In the genomic region with DNA sequence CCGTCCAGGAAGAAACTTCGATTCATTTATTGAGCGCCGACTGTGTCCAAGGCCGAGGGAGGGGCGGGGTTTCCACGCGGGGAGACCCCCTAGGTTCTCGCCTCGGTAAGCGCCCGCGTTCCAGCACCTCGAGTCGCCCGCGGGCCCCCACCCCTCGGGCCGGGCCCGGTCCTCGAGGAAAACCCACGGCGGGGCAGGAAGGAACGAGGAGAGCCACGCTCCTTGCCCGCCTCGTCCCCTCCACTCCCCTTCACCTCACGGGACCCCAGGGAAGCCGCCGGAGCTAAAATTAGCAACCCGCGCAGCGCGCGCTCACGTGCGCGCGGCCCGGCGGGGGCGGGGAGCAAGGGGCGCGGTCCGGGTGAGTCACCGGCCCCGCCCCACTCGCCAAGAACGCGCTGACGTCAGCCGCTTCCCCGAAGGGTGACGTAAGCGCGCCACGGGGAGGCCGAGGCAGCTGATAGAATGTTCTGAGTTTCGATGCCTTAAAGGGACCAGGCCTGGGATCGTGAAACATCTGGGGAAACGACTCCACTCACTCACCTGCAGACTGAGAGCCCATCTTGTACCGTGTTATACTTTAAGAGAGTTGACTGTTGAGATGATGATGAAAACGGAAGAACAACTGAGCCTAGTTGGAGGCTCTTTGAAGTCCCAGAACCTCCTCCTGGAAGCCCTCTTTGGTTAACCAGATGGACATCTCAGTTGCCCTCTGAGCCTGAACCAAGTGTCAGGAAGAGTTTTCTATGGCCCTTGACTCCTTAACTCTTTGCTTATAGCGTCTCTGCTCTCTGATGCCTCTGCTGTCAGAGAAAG, we compare ENCODE assay signal across 8 cellular contexts. TPM values are rescaled to one million over a fixed set of nuclear protein-coding genes. Genes with fewer than 3 reads are reported as not detected.
DNase-seq lines count a peak whose midpoint lies in the region; ATAC-seq and TF ChIP-seq lines count a peak whose summit lies in the region.

No MANE protein-coding gene starts in this region.

- H3K4me1 ChIP-seq in colonic mucosa, result no peaks in the 10 kb centered on the region

- TF ChIP-seq CTCF in BJ (IDR thresholded peaks at IDR 0.05; ENCODE audit: insufficient read depth, low read depth, low read length), result no peak
- no peak for TF ChIP-seq CTCF in colonic mucosa (IDR thresholded peaks at IDR 0.05)

- H3K27me3 ChIP-seq in BJ (ENCODE audit: control insufficient read depth, insufficient read depth, low read length) (peaks cover 2% of the 10 kb centered on the region; the same call in 1 of the 2 replicates), colonic mucosa (no peaks in the 10 kb centered on the region), layer of hippocampus (ENCODE audit: control insufficient read depth, insufficient read depth, low read length) (no peaks in the 10 kb centered on the region)

- H3K36me3 ChIP-seq in BJ (ENCODE audit: control insufficient read depth, insufficient read depth, low read length) (no peaks in the 10 kb centered on the region), colonic mucosa (no peaks in the 10 kb centered on the region)

- no peaks in the 10 kb centered on the region for H3K9me3 ChIP-seq in colonic mucosa

- DNase-seq in BJ (ENCODE audit: low read depth), result peak; percentile 35
- peak; percentile 84 for DNase-seq in GM19238 (ENCODE audit: insufficient read length, low spot score)
- DNase-seq in NCI-H510A (lab: John Stamatoyannopoulos, UW), result peak; percentile 82
- DNase-seq in activated CD4-positive, alpha-beta T cell treated with anti-CD3 and anti-CD28 coated beads for 48 hours, result peak; percentile 92
- peak; percentile 93 for DNase-seq in colonic mucosa
- DNase-seq in stimulated activated CD4-positive, alpha-beta T cell treated with anti-CD3 and anti-CD28 coated beads, Interleukin-1b, Interleukin-23, amount 100 ng/mL, for 24 hours (ENCODE audit: low read depth in 4 of 4, low spot score in 1 of 4), result peak; percentile 74 to 85 (median 79)

- POLR2A ChIA-PET in BJ (lab: Charles Lee), result interaction anchor here (0.6 to 0.7 kb wide), 2 partner anchors 46 to 130 kb away, joined by 16 to 20 read pairs; no protein-coding TSS in a partner anchor

- peak overlapping the region; percentile 76 for H3K4me3 ChIP-seq in BJ (ENCODE audit: low read depth, low read length)
- H3K4me3 ChIP-seq in colonic mucosa, result peak overlapping the region; percentile 61

- CTCF ChIA-PET in BJ (lab: Yijun Ruan, JAX), result interaction anchor here (0.6 to 2.3 kb wide), 5 partner anchors 8 to 106 kb away, joined by 3 to 6 read pairs (median 3); no protein-coding TSS in a partner anchor

- intact Hi-C loops in colonic mucosa (cut with DNase I), result loop anchor here (5.0 to 10.0 kb wide), 2 partner anchors 48 to 74 kb away; a partner anchor contains a TSS

- peak overlapping the region; percentile 86 to 90 for H3K9ac ChIP-seq in colonic mucosa (ENCODE audit: low read depth in 2 of 2, low read length in 2 of 2)

- ATAC-seq in HG03432 (IDR thresholded peaks at IDR 0.05; ENCODE audit: unreplicated experiment), result peak; percentile 96

- H3K27ac ChIP-seq in colonic mucosa (peak overlapping the region; percentile 82), layer of hippocampus (ENCODE audit: low read depth, low read length) (peak overlapping the region; percentile 95)

RNA-seq across cellular contexts. Expression of a gene that starts 49.7 kb away (rescaled TPM):
- 4.5 and 5.6 TPM in 2 replicates for polyA plus RNA-seq in BJ (2011; rRNA removed)
- 13.0 and 13.7 TPM in 2 replicates for polyA minus RNA-seq in BJ (2011; rRNA and poly(A)+ RNA removed)
- total RNA-seq in colonic mucosa, result 10 to 100 TPM; 17.7 to 34.0 TPM

Comparison
In these comparisons a context has a peak if more than half of its experiments do, and no peak if none do; other contexts are left out.
1. Peak in every context shown above with its lines: DNase-seq, ATAC-seq, H3K4me3 ChIP-seq and H3K27ac ChIP-seq.
2. DNase-seq: peak in every context shown above with its lines; median percentile 93 in colonic mucosa; 92 in activated CD4-positive, alpha-beta T cell treated with anti-CD3 and anti-CD28 coated beads for 48 hours; 84 in GM19238; 82 in NCI-H510A; 79 in stimulated activated CD4-positive, alpha-beta T cell treated with anti-CD3 and anti-CD28 coated beads, Interleukin-1b, Interleukin-23, amount 100 ng/mL, for 24 hours; 35 in BJ.